ENCODE assay signal across 27 cellular contexts in genomic region chr20:8360035-8360434, GRCh38.
"Had no signal": no experiment of that assay in that cellular context is flagged by ENCODE, and none has a peak within 500 bp of the region (broad histone marks: within the 10 kb centered on the region; RNA-seq: fewer than 3 reads in every experiment).

No MANE protein-coding gene starts in this region.

- ATAC-seq: activated T-cell treated with anti-CD3 and anti-CD28 coated beads, Interleukin-2, amount 50 U/mL, for 4 hours; left ventricle myocardium superior had no signal

- H3K27me3 Mint-ChIP-seq: central memory CD8-positive, alpha-beta T cell; naive B cell had no signal

- H3K4me3 Mint-ChIP-seq: activated CD4-positive, alpha-beta T cell treated with anti-CD3 and anti-CD28 coated beads, Interleukin-2, amount 10 ng/mL, durations not matched to agents 24 days and 14 days; activated T-cell treated with anti-CD3 and anti-CD28 coated beads, Interleukin-2, amount 50 U/mL, for 4 hours; central memory CD8-positive, alpha-beta T cell; immature natural killer cell; naive B cell; neural crest cell; T-helper 2 cell treated with Interferon-gamma antibody and Interleukin-4, amounts not matched to agents 5 μg/mL and 100 μg/mL, for 36 hours had no signal

- DNase-seq: activated CD4-positive, alpha-beta T cell treated with anti-CD3 and anti-CD28 coated beads, Interleukin-2, amount 10 ng/mL, durations not matched to agents 24 days and 14 days; activated CD4-positive, CD25-positive, alpha-beta regulatory T cell; activated CD8-positive, alpha-beta memory T cell treated with anti-CD3 and anti-CD28 coated beads, Interleukin-2, amount 50 U/mL, for 4 hours; activated effector memory CD4-positive, alpha-beta T cell treated with anti-CD3 and anti-CD28 coated beads, Interleukin-2, amount 50 U/mL, for 16 hours; activated naive CD4-positive, alpha-beta T cell treated with anti-CD3 and anti-CD28 coated beads, Interleukin-2, amount 50 U/mL, for 16 hours; activated T-cell treated with anti-CD3 and anti-CD28 coated beads, Interleukin-2, amount 50 U/mL, for 4 hours; erythroblast; foreskin melanocyte; glutamatergic neuron; hippocampal formation; immature natural killer cell; kidney glomerular epithelial cell; left ventricle myocardium superior; naive B cell; stimulated activated CD4-positive, alpha-beta T cell treated with anti-CD3 and anti-CD28 coated beads, Interleukin-12 subunit alpha, Interleukin-12 subunit beta, amount 100 ng/mL, for 4 hours; stimulated activated CD4-positive, alpha-beta T cell treated with anti-CD3 and anti-CD28 coated beads, Interleukin-1b, Interleukin-23, amount 100 ng/mL, for 48 hours; stimulated activated CD8-positive, alpha-beta memory T cell treated with anti-CD3 and anti-CD28 coated beads, Interleukin-4, amount 100 ng/mL, for 48 hours; stimulated activated naive CD4-positive, alpha-beta T cell treated with Interleukin-2 at 50 U/mL for 16 hours; thyroid gland had no signal

- H3K9me3 Mint-ChIP-seq: activated CD4-positive, alpha-beta T cell treated with anti-CD3 and anti-CD28 coated beads, Interleukin-2, amount 10 ng/mL, durations not matched to agents 24 days and 14 days; activated T-cell treated with anti-CD3 and anti-CD28 coated beads, Interleukin-2, amount 50 U/mL, for 4 hours; central memory CD8-positive, alpha-beta T cell; immature natural killer cell; naive B cell; neural crest cell; T-helper 2 cell treated with Interferon-gamma antibody and Interleukin-4, amounts not matched to agents 5 μg/mL and 100 μg/mL, for 36 hours had no signal

- H3K4me1 Mint-ChIP-seq: activated CD4-positive, alpha-beta T cell treated with anti-CD3 and anti-CD28 coated beads, Interleukin-2, amount 10 ng/mL, durations not matched to agents 24 days and 14 days; naive B cell had no signal

- H3K9me3 ChIP-seq: ascending aorta, prostate gland, right atrium auricular region, thyroid gland had no signal

- H3K4me3 ChIP-seq: ascending aorta, coronary artery, prostate gland, right atrium auricular region, thyroid gland had no signal

- H3K27ac ChIP-seq: ascending aorta, coronary artery, prostate gland, right atrium auricular region, thyroid gland had no signal

- H3K27me3 ChIP-seq: ascending aorta, right atrium auricular region, thyroid gland had no signal

- H3K36me3 Mint-ChIP-seq: naive B cell had no signal

- H3K4me1 ChIP-seq: ascending aorta, prostate gland had no signal

- FAIRE-seq: endometrium had no signal

- H3K36me3 ChIP-seq: ascending aorta, prostate gland, right atrium auricular region, thyroid gland had no signal

- H3K27ac Mint-ChIP-seq: activated CD4-positive, alpha-beta T cell treated with anti-CD3 and anti-CD28 coated beads, Interleukin-2, amount 10 ng/mL, durations not matched to agents 24 days and 14 days; immature natural killer cell; T-helper 2 cell treated with Interferon-gamma antibody and Interleukin-4, amounts not matched to agents 5 μg/mL and 100 μg/mL, for 36 hours had no signal
